Comparison of ENCODE assay signal across 11 cellular contexts in genomic region chr1:107135466-107135865, GRCh38.
DNase-seq lines count a peak whose midpoint lies in the region; ATAC-seq lines count a peak whose summit lies in the region.
"Had no signal": no experiment of that assay in that cellular context is flagged by ENCODE, and none has a peak within 500 bp of the region (broad histone marks: within the 10 kb centered on the region; RNA-seq: fewer than 3 reads in every experiment).

No MANE protein-coding gene starts in this region.

- peaks cover 18% of the 10 kb centered on the region for H3K4me1 Mint-ChIP-seq in stimulated activated naive CD8-positive, alpha-beta T cell treated with anti-CD3 and anti-CD28 coated beads, Interleukin-15, amount 100 ng/mL, for 72 hours

- DNase-seq in stimulated activated naive CD8-positive, alpha-beta T cell treated with anti-CD3 and anti-CD28 coated beads, Interleukin-15, Interleukin-2, amounts not matched to agents 100 U/mL and 50 U/mL, for 24 hours = peak; percentile 29
- no peak for DNase-seq in stimulated activated naive CD8-positive, alpha-beta T cell treated with anti-CD3 and anti-CD28 coated beads, Interleukin-15, amount 100 ng/mL, for 72 hours
- DNase-seq in RKO (ENCODE audit: low spot score) = peak; percentile 43
- peak; percentile 26 for DNase-seq in fibroblast of gingiva (ENCODE audit: low read depth)
- no peak for DNase-seq in pons (ENCODE audit: low spot score)
- DNase-seq in globus pallidus (ENCODE audit: low spot score) = no peak
- DNase-seq: amniotic stem cell, tibial artery had no signal

- no peak overlapping the region for H3K27ac Mint-ChIP-seq in stimulated activated naive CD8-positive, alpha-beta T cell treated with anti-CD3 and anti-CD28 coated beads, Interleukin-15, amount 100 ng/mL, for 72 hours
- H3K27ac Mint-ChIP-seq: CD4-positive, CD25-positive, alpha-beta regulatory T cell had no signal

- no peaks in the 10 kb centered on the region for H3K9me3 Mint-ChIP-seq in stimulated activated naive CD8-positive, alpha-beta T cell treated with anti-CD3 and anti-CD28 coated beads, Interleukin-15, amount 100 ng/mL, for 72 hours

- peaks cover 51% of the 10 kb centered on the region for H3K27me3 Mint-ChIP-seq in stimulated activated naive CD8-positive, alpha-beta T cell treated with anti-CD3 and anti-CD28 coated beads, Interleukin-15, amount 100 ng/mL, for 72 hours

- H3K4me3 Mint-ChIP-seq in stimulated activated naive CD8-positive, alpha-beta T cell treated with anti-CD3 and anti-CD28 coated beads, Interleukin-15, amount 100 ng/mL, for 72 hours = no peak overlapping the region
- H3K4me3 Mint-ChIP-seq: CD4-positive, CD25-positive, alpha-beta regulatory T cell had no signal

- ATAC-seq in stimulated activated naive CD8-positive, alpha-beta T cell treated with anti-CD3 and anti-CD28 coated beads, Interleukin-15, Interleukin-2, amounts not matched to agents 100 U/mL and 50 U/mL, for 24 hours = no peak
- ATAC-seq in stimulated activated naive CD8-positive, alpha-beta T cell treated with anti-CD3 and anti-CD28 coated beads, Interleukin-15, amount 100 ng/mL, for 72 hours = no peak
- ATAC-seq in GM18858 (IDR thresholded peaks at IDR 0.05; ENCODE audit: unreplicated experiment) (no peak), HG03097 (IDR thresholded peaks at IDR 0.05; ENCODE audit: low FRiP score, unreplicated experiment) (no peak)

Comparison
In these comparisons a context has a peak if more than half of its experiments do, and no peak if none do; other contexts are left out.
1. DNase-seq: peak in stimulated activated naive CD8-positive, alpha-beta T cell treated with anti-CD3 and anti-CD28 coated beads, Interleukin-15, Interleukin-2, amounts not matched to agents 100 U/mL and 50 U/mL, for 24 hours (single experiment), RKO (single experiment) and fibroblast of gingiva (single experiment); none in stimulated activated naive CD8-positive, alpha-beta T cell treated with anti-CD3 and anti-CD28 coated beads, Interleukin-15, amount 100 ng/mL, for 72 hours (0 of 2), pons (single experiment) and globus pallidus (single experiment).